8 cellular contexts compared by ENCODE assay signal in the genomic region with DNA sequence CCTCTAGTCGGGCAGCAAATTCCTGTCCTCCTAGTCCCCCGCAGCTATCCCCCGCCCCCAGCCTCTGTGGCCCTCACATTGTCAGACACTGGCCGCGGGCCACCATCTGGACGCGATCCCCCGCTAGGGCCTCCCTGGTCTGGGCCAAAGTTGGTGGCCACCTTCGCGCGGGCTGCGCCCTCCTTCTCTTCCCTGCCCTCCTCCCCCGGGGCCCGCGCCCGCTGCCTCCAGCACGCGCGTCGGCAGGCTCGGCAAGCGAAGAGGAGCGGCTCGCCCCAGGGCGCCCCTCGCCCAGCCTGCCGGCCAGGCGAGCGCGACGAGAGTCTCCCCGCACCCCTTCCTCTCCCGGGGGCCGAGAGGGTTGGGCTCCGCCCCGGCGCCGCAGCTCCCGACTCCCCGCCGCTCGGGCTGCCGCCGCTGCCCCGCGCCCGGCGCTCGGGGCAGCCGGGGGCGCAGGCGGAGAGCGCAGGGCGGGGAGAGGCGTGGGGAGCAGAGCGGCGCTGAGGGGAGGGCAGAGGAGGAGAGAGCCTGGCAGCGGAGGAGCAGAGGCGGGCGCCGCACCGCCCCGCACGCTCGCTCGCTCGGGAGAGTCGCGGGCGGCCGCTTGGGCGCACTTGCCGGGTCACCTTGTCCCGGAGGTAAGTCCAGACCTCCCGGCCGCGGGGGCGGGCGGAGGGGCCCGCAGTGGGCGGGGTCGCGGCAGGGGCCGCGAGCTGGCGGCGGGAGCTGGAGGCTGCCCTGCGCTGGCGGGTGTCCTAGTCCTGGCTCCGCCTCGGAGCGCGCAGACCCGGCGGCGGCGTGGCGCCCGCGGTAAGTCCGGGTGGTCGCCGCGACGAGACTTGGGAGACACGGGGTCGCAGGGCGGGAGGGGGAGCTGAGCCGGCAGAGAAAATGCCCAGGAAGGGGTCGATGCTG. TPM values are rescaled to one million over a fixed set of nuclear protein-coding genes. Genes with fewer than 3 reads are reported as not detected.
DNase-seq lines count a peak whose midpoint lies in the region; ATAC-seq and FAIRE-seq lines count a peak whose summit lies in the region.

A gene (plus strand): TSS at position 514 of the 915 bp plus-strand sequence. CDS start 73,469 bp downstream, outside the sequence.

- H3K9me3 Mint-ChIP-seq in activated naive CD4-positive, alpha-beta T cell treated with anti-CD3 and anti-CD28 coated beads for 36 hours, result no peaks in the 10 kb centered on the region

- no peak within 1 kb of the TSS for H3K9ac ChIP-seq in muscle layer of colon (ENCODE audit: low read length)

- H3K27ac Mint-ChIP-seq in activated naive CD4-positive, alpha-beta T cell treated with anti-CD3 and anti-CD28 coated beads for 36 hours, result no peak within 1 kb of the TSS

- ATAC-seq in HG03135 (IDR thresholded peaks at IDR 0.05; ENCODE audit: unreplicated experiment) (no peak), GM21367 (IDR thresholded peaks at IDR 0.05; ENCODE audit: unreplicated experiment) (no peak)

- CTCF ChIA-PET in activated naive CD4-positive, alpha-beta T cell treated with anti-CD3 and anti-CD28 coated beads for 36 hours (lab: Charles Lee), result no interaction called here

- H3K27me3 ChIP-seq in ectodermal cell (ENCODE audit: control insufficient read depth, insufficient read depth, low read length, poor library complexity, severe bottlenecking), result peaks cover 54% of the 10 kb centered on the region
- H3K27me3 ChIP-seq in muscle layer of colon (ENCODE audit: control insufficient read depth in 1 of 2, insufficient read depth in 2 of 2, low read length in 2 of 2), result peaks cover 33 to 53% of the 10 kb centered on the region in 2 donors

- H3K27ac ChIP-seq in ectodermal cell (ENCODE audit: insufficient read depth, low read depth, low read length, poor library complexity, severe bottlenecking) (no peak within 1 kb of the TSS), muscle layer of colon (ENCODE audit: low read depth, low read length) (no peak within 1 kb of the TSS)

- H3K9me3 ChIP-seq in ectodermal cell (ENCODE audit: control insufficient read depth, low read length) (no peaks in the 10 kb centered on the region), muscle layer of colon (ENCODE audit: low read length) (no peaks in the 10 kb centered on the region)

- no peaks in the 10 kb centered on the region for H3K36me3 ChIP-seq in ectodermal cell (ENCODE audit: control insufficient read depth, insufficient read depth, low read length)
- H3K36me3 ChIP-seq in muscle layer of colon (ENCODE audit: insufficient read depth, low read length), result no peaks in the 10 kb centered on the region

- peaks cover 12% of the 10 kb centered on the region for H3K4me1 ChIP-seq in ectodermal cell (ENCODE audit: control insufficient read depth, insufficient read depth, low read length)
- H3K4me1 ChIP-seq in muscle layer of colon (ENCODE audit: insufficient read depth, low read length), result peaks cover 28% of the 10 kb centered on the region

- peaks cover 14% of the 10 kb centered on the region for H3K4me1 Mint-ChIP-seq in activated naive CD4-positive, alpha-beta T cell treated with anti-CD3 and anti-CD28 coated beads for 36 hours (ENCODE audit: low read depth)

- H3K27me3 Mint-ChIP-seq in activated naive CD4-positive, alpha-beta T cell treated with anti-CD3 and anti-CD28 coated beads for 36 hours (ENCODE audit: low read depth), result peaks cover 48% of the 10 kb centered on the region

- FAIRE-seq in urothelium cell line (lab: Jason Lieb, UNC), result peak; percentile 42

- peak within 1 kb of the TSS; percentile 51 for H3K4me3 Mint-ChIP-seq in activated naive CD4-positive, alpha-beta T cell treated with anti-CD3 and anti-CD28 coated beads for 36 hours

- no peaks in the 10 kb centered on the region for H3K36me3 Mint-ChIP-seq in activated naive CD4-positive, alpha-beta T cell treated with anti-CD3 and anti-CD28 coated beads for 36 hours (ENCODE audit: low read depth)

- no peak for DNase-seq in activated naive CD4-positive, alpha-beta T cell treated with anti-CD3 and anti-CD28 coated beads for 36 hours
- DNase-seq in activated naive CD4-positive, alpha-beta T cell treated with anti-CD3 and anti-CD28 coated beads, Interleukin-2, amount 50 U/mL, for 16 hours, result no peak
- DNase-seq in urothelium cell line (ENCODE audit: low spot score) (peak; percentile 55), MV-4-11 (lab: John Stamatoyannopoulos, UW) (no peak)

- H3K4me3 ChIP-seq in ectodermal cell (ENCODE audit: insufficient read depth, low read depth, low read length) (peak within 1 kb of the TSS; percentile 64), muscle layer of colon (ENCODE audit: low read depth in 1 of 2, low read length in 2 of 2) (peak within 1 kb of the TSS; percentile 22 to 51)

- WGBS in ectodermal cell, 2 experiments, result 0% methylated on average over 110 of the region's 110 CpGs

- intact Hi-C loops in activated naive CD4-positive, alpha-beta T cell treated with anti-CD3 and anti-CD28 coated beads for 36 hours (cut with micrococcal nuclease), result no loop called here

RNA-seq across cellular contexts. Expression of the gene that starts here (rescaled TPM):
- not detected for total RNA-seq in activated naive CD4-positive, alpha-beta T cell treated with anti-CD3 and anti-CD28 coated beads for 36 hours
- polyA plus RNA-seq in ectodermal cell (2013, experiment 1 of 4), result 4.6 TPM
- 4.4 TPM for polyA plus RNA-seq in ectodermal cell (2013, experiment 2 of 4)
- polyA plus RNA-seq in ectodermal cell (2013, experiment 3 of 4), result 3.9 TPM
- polyA plus RNA-seq in ectodermal cell (2013, experiment 4 of 4), result 3.7 TPM
